Comparison of ENCODE assay signal across 27 cellular contexts in genomic region chr17:63189930-63190329, GRCh38.
DNase-seq lines count a peak whose midpoint lies in the region; TF ChIP-seq lines count a peak whose summit lies in the region.
"Had no signal": no experiment of that assay in that cellular context is flagged by ENCODE, and none has a peak within 500 bp of the region (broad histone marks: within the 10 kb centered on the region; RNA-seq: fewer than 3 reads in every experiment).

No MANE protein-coding gene starts in this region.

- no peak for TF ChIP-seq CTCF in epithelial cell of esophagus (IDR thresholded peaks at IDR 0.05; ENCODE audit: insufficient read depth, low read depth, low read length, missing control alignments)
- TF ChIP-seq CTCF in CD14-positive monocyte (IDR thresholded peaks at IDR 0.05): no peak

- peaks cover 35% of the 10 kb centered on the region for H3K4me1 Mint-ChIP-seq in CD14-positive monocyte
- H3K4me1 Mint-ChIP-seq: nephron had no signal

- H3K36me3 Mint-ChIP-seq in CD14-positive monocyte: peaks cover 0 to 4% of the 10 kb centered on the region in 2 donors

- intact Hi-C loops in CD14-positive monocyte (cut with micrococcal nuclease): loop anchor here in 1 of 2 donors (10.0 kb wide), 1 partner anchor 85 kb away; no protein-coding TSS in a partner anchor

- H3K27ac ChIP-seq in temporal lobe (ENCODE audit: low read depth, low read length): peak overlapping the region; percentile 89
- H3K27ac ChIP-seq: KMS-11, ovary, right atrium auricular region had no signal

- peak overlapping the region in 1 of 7 donors; percentile 15 for H3K27ac Mint-ChIP-seq in CD14-positive monocyte
- H3K27ac Mint-ChIP-seq: activated B cell treated with CpG ODN at 0.5 μM for 24 hours; activated naive CD4-positive, alpha-beta T cell treated with anti-CD3 and anti-CD28 coated beads, Interleukin-2, amount 50 U/mL, for 24 hours; nephron had no signal

- peak; percentile 24 for DNase-seq in HCEC 1CT
- DNase-seq in RPMI7951 (ENCODE audit: low read depth): peak; percentile 36
- peak; percentile 45 for DNase-seq in epithelial cell of esophagus (ENCODE audit: low read depth)
- no peak for DNase-seq in NCI-H526 treated with DMSO at 0.1 percent for 48 hours (lab: John Stamatoyannopoulos, UW)
- DNase-seq in DMS 273 treated with DMSO at 0.1 percent for 48 hours (lab: John Stamatoyannopoulos, UW): no peak
- DNase-seq in CD14-positive monocyte (ENCODE audit: low spot score): no peak
- DNase-seq: activated B cell treated with CpG ODN at 0.5 μM for 24 hours; activated CD8-positive, alpha-beta memory T cell treated with anti-CD3 and anti-CD28 coated beads, Interleukin-2, amount 50 U/mL, for 4 hours; aorta; BE2C; cerebellar nuclear complex; islet precursor cell; midbrain; NCI-H1092 treated with DMSO at 0.1 percent for 48 hours; NCI-H2029; NCI-H2227 treated with DMSO at 0.1 percent for 48 hours; NCI-H748 treated with DMSO at 0.1 percent for 48 hours; ovary; stimulated activated CD4-positive, alpha-beta T cell treated with anti-CD3 and anti-CD28 coated beads, Interleukin-4, amount 100 ng/mL, for 24 hours; stimulated activated naive CD4-positive, alpha-beta T cell; SW 1271; T1000 had no signal

- no peak overlapping the region for H3K4me3 Mint-ChIP-seq in CD14-positive monocyte
- H3K4me3 Mint-ChIP-seq: activated naive CD4-positive, alpha-beta T cell treated with anti-CD3 and anti-CD28 coated beads, Interleukin-2, amount 50 U/mL, for 24 hours; nephron had no signal

- no peak overlapping the region for H3K4me3 ChIP-seq in epithelial cell of esophagus (ENCODE audit: low read length)
- H3K4me3 ChIP-seq: ovary, right atrium auricular region had no signal

- H3K9me3 Mint-ChIP-seq in CD14-positive monocyte: peaks cover 0 to 3% (median 0%) of the 10 kb centered on the region in 7 donors
- H3K9me3 Mint-ChIP-seq: nephron had no signal

- no peaks in the 10 kb centered on the region for H3K27me3 Mint-ChIP-seq in CD14-positive monocyte (ENCODE audit: low read depth in 3 of 3)
- H3K27me3 Mint-ChIP-seq: activated B cell treated with CpG ODN at 0.5 μM for 24 hours; activated naive CD4-positive, alpha-beta T cell treated with anti-CD3 and anti-CD28 coated beads, Interleukin-2, amount 50 U/mL, for 24 hours had no signal

Comparison
In these comparisons a context has a peak if more than half of its experiments do, and no peak if none do; other contexts are left out.
1. DNase-seq: peak in HCEC 1CT (single experiment), RPMI7951 (single experiment) and epithelial cell of esophagus (single experiment); none in NCI-H526 treated with DMSO at 0.1 percent for 48 hours (single experiment), DMS 273 treated with DMSO at 0.1 percent for 48 hours (single experiment) and CD14-positive monocyte (single experiment).